Comparison of ENCODE assay signal across 2 cellular contexts in the genomic region with DNA sequence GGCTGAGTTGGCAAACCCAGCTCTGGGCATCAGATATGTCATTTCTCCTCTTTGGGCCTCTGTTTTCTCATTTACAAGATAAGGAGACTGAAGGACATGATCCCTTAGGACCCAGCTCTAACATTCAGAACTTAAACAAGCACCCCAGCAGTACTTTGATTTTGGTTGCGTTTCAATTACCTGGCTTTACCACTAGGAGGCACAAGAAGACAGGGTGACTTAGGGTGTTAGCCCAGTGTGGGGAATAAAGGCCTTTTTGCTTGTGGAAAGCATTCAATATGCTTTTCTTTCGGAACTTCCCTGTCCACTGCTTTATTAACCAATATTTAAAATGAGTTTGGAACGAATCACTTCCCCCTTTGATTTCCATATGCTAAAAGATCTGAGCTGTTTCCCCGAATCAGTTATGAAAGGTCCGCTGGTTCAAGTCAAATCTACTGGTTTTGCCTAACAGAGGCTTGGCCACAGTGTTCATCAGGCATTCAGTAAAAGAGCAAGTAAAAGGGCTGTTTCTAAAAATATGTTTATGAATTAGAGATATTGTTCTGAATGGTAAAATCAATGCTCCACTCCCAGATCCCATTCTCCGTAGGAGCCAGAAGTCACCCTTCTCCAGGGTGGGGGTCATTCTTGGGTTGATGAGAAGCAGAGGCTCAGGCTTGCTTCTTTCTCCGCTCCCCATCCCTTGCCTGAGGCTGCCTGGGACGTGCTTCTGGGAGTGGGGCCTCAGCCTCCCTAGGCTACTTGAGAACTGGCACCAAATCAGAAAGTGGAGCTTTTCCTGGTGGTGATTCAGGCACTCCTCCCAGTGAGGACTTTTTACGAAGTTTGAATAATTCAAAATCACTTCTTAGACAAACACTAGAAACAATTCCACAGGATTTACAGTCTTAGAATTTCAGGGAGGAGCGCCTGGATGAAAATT.
A peak's percentile ranks its signal among the peaks of the same experiment; 100 is the strongest.
TF ChIP-seq lines count a peak whose summit lies in the region.

No MANE protein-coding gene starts in this region.

TF ChIP-seq in HEK293, 187 proteins besides CTCF, POLR2A, EP300 and RAD21:
- no peak for TF ChIP-seq ZNF747 (tag by site-specific recombination; IDR thresholded peaks at IDR 0.05)
- no peak for TF ChIP-seq GLIS1 (tag by site-specific recombination; IDR thresholded peaks at IDR 0.05)
- TF ChIP-seq WT1 (tag by site-specific recombination; IDR thresholded peaks at IDR 0.05): peak; percentile 30; the same call in 1 of the 2 replicates
- TF ChIP-seq, protein P1, sequence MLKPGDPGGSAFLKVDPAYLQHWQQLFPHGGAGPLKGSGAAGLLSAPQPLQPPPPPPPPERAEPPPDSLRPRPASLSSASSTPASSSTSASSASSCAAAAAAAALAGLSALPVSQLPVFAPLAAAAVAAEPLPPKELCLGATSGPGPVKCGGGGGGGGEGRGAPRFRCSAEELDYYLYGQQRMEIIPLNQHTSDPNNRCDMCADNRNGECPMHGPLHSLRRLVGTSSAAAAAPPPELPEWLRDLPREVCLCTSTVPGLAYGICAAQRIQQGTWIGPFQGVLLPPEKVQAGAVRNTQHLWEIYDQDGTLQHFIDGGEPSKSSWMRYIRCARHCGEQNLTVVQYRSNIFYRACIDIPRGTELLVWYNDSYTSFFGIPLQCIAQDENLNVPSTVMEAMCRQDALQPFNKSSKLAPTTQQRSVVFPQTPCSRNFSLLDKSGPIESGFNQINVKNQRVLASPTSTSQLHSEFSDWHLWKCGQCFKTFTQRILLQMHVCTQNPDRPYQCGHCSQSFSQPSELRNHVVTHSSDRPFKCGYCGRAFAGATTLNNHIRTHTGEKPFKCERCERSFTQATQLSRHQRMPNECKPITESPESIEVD (tag by site-specific recombination; IDR thresholded peaks at IDR 0.05): peak; percentile 71
- peak; percentile 34; the same call in 1 of the 2 replicates for TF ChIP-seq KLF10 (tag by site-specific recombination; IDR thresholded peaks at IDR 0.05)
- TF ChIP-seq ZFP37 (tag by site-specific recombination; IDR thresholded peaks at IDR 0.05): peak; percentile 68; the same call in 1 of the 2 replicates
- TF ChIP-seq IKZF3 (tag by site-specific recombination; IDR thresholded peaks at IDR 0.05): 0 out of 2 replicates have a peak, but pooled peaks have one; percentile 24
- peak; percentile 38; the same call in 1 of the 2 replicates for TF ChIP-seq ZNF660 (tag by site-specific recombination; IDR thresholded peaks at IDR 0.05)
- peak; percentile 95 for TF ChIP-seq ZNF654 (tag by site-specific recombination; IDR thresholded peaks at IDR 0.05; ENCODE audit: low read depth)
- TF ChIP-seq TRIM28 (IDR thresholded peaks at IDR 0.05; ENCODE audit: borderline replicate concordance, low read length): peak; percentile 15; the same call in 1 of the 2 replicates
- TF ChIP-seq ZEB2 (tag by site-specific recombination; IDR thresholded peaks at IDR 0.05): 0 out of 2 replicates have a peak, but pooled peaks have one; percentile 17
- peak; percentile 54 for TF ChIP-seq ZNF335 (tag by site-specific recombination; conservative IDR thresholded peaks at IDR 0.05)
- peak; percentile 87 for TF ChIP-seq ZBTB17 (tag by site-specific recombination; IDR thresholded peaks at IDR 0.05)
- no peak for TF ChIP-seq ZNF140 (tag by site-specific recombination; IDR thresholded peaks at IDR 0.05)
- TF ChIP-seq, protein P2, sequence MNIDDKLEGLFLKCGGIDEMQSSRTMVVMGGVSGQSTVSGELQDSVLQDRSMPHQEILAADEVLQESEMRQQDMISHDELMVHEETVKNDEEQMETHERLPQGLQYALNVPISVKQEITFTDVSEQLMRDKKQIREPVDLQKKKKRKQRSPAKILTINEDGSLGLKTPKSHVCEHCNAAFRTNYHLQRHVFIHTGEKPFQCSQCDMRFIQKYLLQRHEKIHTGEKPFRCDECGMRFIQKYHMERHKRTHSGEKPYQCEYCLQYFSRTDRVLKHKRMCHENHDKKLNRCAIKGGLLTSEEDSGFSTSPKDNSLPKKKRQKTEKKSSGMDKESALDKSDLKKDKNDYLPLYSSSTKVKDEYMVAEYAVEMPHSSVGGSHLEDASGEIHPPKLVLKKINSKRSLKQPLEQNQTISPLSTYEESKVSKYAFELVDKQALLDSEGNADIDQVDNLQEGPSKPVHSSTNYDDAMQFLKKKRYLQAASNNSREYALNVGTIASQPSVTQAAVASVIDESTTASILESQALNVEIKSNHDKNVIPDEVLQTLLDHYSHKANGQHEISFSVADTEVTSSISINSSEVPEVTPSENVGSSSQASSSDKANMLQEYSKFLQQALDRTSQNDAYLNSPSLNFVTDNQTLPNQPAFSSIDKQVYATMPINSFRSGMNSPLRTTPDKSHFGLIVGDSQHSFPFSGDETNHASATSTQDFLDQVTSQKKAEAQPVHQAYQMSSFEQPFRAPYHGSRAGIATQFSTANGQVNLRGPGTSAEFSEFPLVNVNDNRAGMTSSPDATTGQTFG (tag by site-specific recombination; IDR thresholded peaks at IDR 0.05; ENCODE audit: borderline replicate concordance): no peak
- 0 out of 2 replicates have a peak, but pooled peaks have one; percentile 47 for TF ChIP-seq ZSCAN30 (tag by site-specific recombination; IDR thresholded peaks at IDR 0.05)
- TF ChIP-seq ZBTB48 (tag by site-specific recombination; IDR thresholded peaks at IDR 0.05): peak; percentile 74
- TF ChIP-seq ZNF791 (tag by site-specific recombination; IDR thresholded peaks at IDR 0.05): no peak
- peak; percentile 50; the same call in 1 of the 2 replicates for TF ChIP-seq ZNF2 (tag by site-specific recombination; IDR thresholded peaks at IDR 0.05)

TF ChIP-seq in endothelial cell of umbilical vein, 7 proteins besides CTCF, POLR2A, EP300 and RAD21:
- no peak for TF ChIP-seq MYC (IDR thresholded peaks at IDR 0.05; ENCODE audit: low read depth, low read length)
- no peak for TF ChIP-seq EZH2 (IDR thresholded peaks at IDR 0.05; ENCODE audit: borderline replicate concordance, low read depth, low read length, severe bottlenecking)
- TF ChIP-seq POLR2AphosphoS5 (IDR thresholded peaks at IDR 0.05; ENCODE audit: insufficient read depth, low read depth, low read length): no peak
TF ChIP-seq in endothelial cell of umbilical vein: peak in this region for 0.
